In the genomic region with DNA sequence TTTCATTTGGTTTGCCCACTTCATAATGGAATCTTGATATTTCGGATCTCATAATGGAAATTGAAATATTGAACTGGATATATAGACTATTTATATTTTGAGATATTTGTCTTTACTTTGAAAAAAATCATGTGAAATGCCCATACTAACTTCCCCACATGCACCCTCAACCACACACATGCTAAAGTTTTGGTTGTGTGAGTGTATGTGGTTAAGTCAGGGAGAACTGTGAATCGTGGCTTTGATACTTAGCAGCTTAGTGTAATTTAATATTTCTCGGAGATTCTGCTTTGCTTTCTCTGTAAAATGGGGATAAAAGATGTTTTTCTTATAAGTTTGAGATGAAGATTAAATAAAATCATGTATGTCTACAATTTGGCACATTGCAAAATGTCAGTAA, we compare ENCODE assay signal across 10 cellular contexts.
"Had no signal": no experiment of that assay in that cellular context is flagged by ENCODE, and none has a peak within 500 bp of the region (broad histone marks: within the 10 kb centered on the region; RNA-seq: fewer than 3 reads in every experiment).

No MANE protein-coding gene starts in this region.

- H3K9me3 ChIP-seq: HAP-1 had no signal

- H3K27ac ChIP-seq: HL-60 had no signal

- H3K27ac Mint-ChIP-seq: HFFc6, IgD-negative memory B cell had no signal

- DNase-seq: GM23248, GOT3, H7, HFFc6, KBM-7 had no signal

- H3K4me1 ChIP-seq: HAP-1 had no signal

- FAIRE-seq: HepG2 had no signal

- ATAC-seq: HCT116, HepG2 had no signal

- H3K36me3 ChIP-seq: HAP-1 had no signal

- H3K27me3 Mint-ChIP-seq: IgD-negative memory B cell had no signal

- H3K36me3 Mint-ChIP-seq: IgD-negative memory B cell had no signal

- H3K4me3 Mint-ChIP-seq: HFFc6, IgD-negative memory B cell had no signal

- H3K9me3 Mint-ChIP-seq: HFFc6, IgD-negative memory B cell had no signal

- H3K4me3 ChIP-seq: GM23248, HAP-1 had no signal
